9 cellular contexts compared by ENCODE assay signal in genomic region chr19:15283141-15283885, GRCh38. TPM values are rescaled to one million over a fixed set of nuclear protein-coding genes. Genes with fewer than 3 reads are reported as not detected.
A peak's percentile ranks its signal among the peaks of the same experiment; 100 is the strongest.
DNase-seq lines count a peak whose midpoint lies in the region; ATAC-seq, FAIRE-seq and TF ChIP-seq lines count a peak whose summit lies in the region.
"Had no signal": no experiment of that assay in that cellular context is flagged by ENCODE, and none has a peak within 500 bp of the region (broad histone marks: within the 10 kb centered on the region; RNA-seq: fewer than 3 reads in every experiment).

No MANE protein-coding gene starts in this region.

- ATAC-seq in GM18858 (IDR thresholded peaks at IDR 0.05; ENCODE audit: unreplicated experiment) = no peak

- TF ChIP-seq CTCF in astrocyte of the cerebellum (IDR thresholded peaks at IDR 0.05; ENCODE audit: low read depth, low read length, missing control alignments) = no peak
- no peak for TF ChIP-seq CTCF in D721Med (IDR thresholded peaks at IDR 0.05; ENCODE audit: insufficient read depth, missing control alignments)

- peaks cover 98% of the 10 kb centered on the region for H3K79me2 ChIP-seq in mesendoderm (ENCODE audit: control insufficient read depth, insufficient read depth, low read length)

- H2AK5ac ChIP-seq in mesendoderm (ENCODE audit: low read length) = no peak overlapping the region

- no peak overlapping the region for H3K4ac ChIP-seq in mesendoderm (ENCODE audit: low read depth, low read length)

- no peak overlapping the region for H3K9ac ChIP-seq in mesendoderm (ENCODE audit: low read length)

- no peak overlapping the region for H3K18ac ChIP-seq in mesendoderm (ENCODE audit: low read length)

- no peak overlapping the region for H3K4me2 ChIP-seq in mesendoderm (ENCODE audit: low read length)

- H2BK15ac ChIP-seq in mesendoderm (replicated peaks; ENCODE audit: low read depth) = no peak overlapping the region

- H3K4me1 ChIP-seq in mesendoderm (ENCODE audit: control insufficient read depth, low read depth, low read length) = peaks cover 20% of the 10 kb centered on the region

- H2BK5ac ChIP-seq in mesendoderm (ENCODE audit: low read length) = no peak overlapping the region

- no peaks in the 10 kb centered on the region for H3K36me3 ChIP-seq in mesendoderm (ENCODE audit: control insufficient read depth, insufficient read depth, low read length)
- H3K36me3 ChIP-seq: adrenal gland had no signal

- H3K27me3 ChIP-seq in mesendoderm (ENCODE audit: insufficient read depth, low read length, poor library complexity) = no peaks in the 10 kb centered on the region
- H3K27me3 ChIP-seq: adrenal gland had no signal

- H3K56ac ChIP-seq in mesendoderm (ENCODE audit: low read length) = no peak overlapping the region

- in situ Hi-C loops in astrocyte of the cerebellum (cut with HindIII; ENCODE audit: low sequenced_read_pairs) = no loop called here

- WGBS in mesendoderm (ENCODE audit: extremely low coverage, insufficient coverage, low lambda C conversion rate) = 100% methylated on average over 1 of the region's 10 CpGs

- H3K79me1 ChIP-seq in mesendoderm (ENCODE audit: low read length) = peaks cover 18% of the 10 kb centered on the region

- no peak for FAIRE-seq in D721Med (lab: Jason Lieb, UNC)

- DNase-seq in stimulated activated CD4-positive, alpha-beta T cell treated with anti-CD3 and anti-CD28 coated beads, Interleukin-12 subunit alpha, Interleukin-12 subunit beta, amount 100 ng/mL, for 4 hours = peak; percentile 34
- DNase-seq in stimulated activated CD4-positive, alpha-beta T cell treated with anti-CD3 and anti-CD28 coated beads, Interleukin-4, amount 100 ng/mL, for 1 hour = no peak
- DNase-seq in astrocyte of the cerebellum (ENCODE audit: low read depth) (peak; percentile 40), mesendoderm (peak; percentile 39), SW 1271 (lab: John Stamatoyannopoulos, UW) (no peak), D721Med (ENCODE audit: insufficient read length, low spot score) (no peak), NCI-H187 treated with DMSO at 0.1 percent for 48 hours (lab: John Stamatoyannopoulos, UW) (no peak)

- H3K4me3 ChIP-seq in astrocyte of the cerebellum (ENCODE audit: low read depth, low read length) (no peak overlapping the region), mesendoderm (ENCODE audit: low read length) (no peak overlapping the region)
- H3K4me3 ChIP-seq: adrenal gland had no signal

- H2BK120ac ChIP-seq in mesendoderm (ENCODE audit: low read depth, low read length) = no peak overlapping the region

- H3K27ac ChIP-seq in mesendoderm (ENCODE audit: low read depth, low read length) = no peak overlapping the region

- H3K23ac ChIP-seq in mesendoderm (ENCODE audit: low read length) = no peak overlapping the region

- no peak overlapping the region for H4K8ac ChIP-seq in mesendoderm (ENCODE audit: low read depth, low read length)

- H4K5ac ChIP-seq in mesendoderm (ENCODE audit: low read length) = no peak overlapping the region

RNA-seq across cellular contexts. Expression of gene BRD4, which starts 49.0 kb away (rescaled TPM):
- 94.5 TPM for polyA plus RNA-seq in mesendoderm (2013, experiment 1 of 2)
- polyA plus RNA-seq in mesendoderm (2013, experiment 2 of 2) = 93.4 TPM

RNA-seq across cellular contexts. Expression of gene EPHX3, which starts 51.1 kb away (rescaled TPM):
- polyA plus RNA-seq in mesendoderm (2013, experiment 1 of 2) = 20.0 TPM
- polyA plus RNA-seq in mesendoderm (2013, experiment 2 of 2) = 20.1 TPM

Comparison
In these comparisons a context has a peak if more than half of its experiments do, and no peak if none do; other contexts are left out.
1. DNase-seq: peak in stimulated activated CD4-positive, alpha-beta T cell treated with anti-CD3 and anti-CD28 coated beads, Interleukin-12 subunit alpha, Interleukin-12 subunit beta, amount 100 ng/mL, for 4 hours (single experiment), astrocyte of the cerebellum (single experiment) and mesendoderm (single experiment); none in stimulated activated CD4-positive, alpha-beta T cell treated with anti-CD3 and anti-CD28 coated beads, Interleukin-4, amount 100 ng/mL, for 1 hour (single experiment), SW 1271 (0 of 2), D721Med (single experiment) and NCI-H187 treated with DMSO at 0.1 percent for 48 hours (single experiment).